In genomic region chr12:133130808-133131128, GRCh38 we compare ENCODE assay signal across 8 cellular contexts. TPM values are rescaled to one million over a fixed set of nuclear protein-coding genes. Genes with fewer than 3 reads are reported as not detected.
DNase-seq lines count a peak whose midpoint lies in the region; ATAC-seq and TF ChIP-seq lines count a peak whose summit lies in the region.

No MANE protein-coding gene starts in this region.

- peaks cover 49% of the 10 kb centered on the region for H3K36me3 Mint-ChIP-seq in activated T-cell treated with anti-CD3 and anti-CD28 coated beads, Interleukin-2, amount 50 U/mL, for 4 hours (ENCODE audit: insufficient read depth)

- H3K4me3 Mint-ChIP-seq in activated T-cell treated with anti-CD3 and anti-CD28 coated beads, Interleukin-2, amount 50 U/mL, for 4 hours = peak overlapping the region; percentile 93

- H3K27me3 Mint-ChIP-seq in activated T-cell treated with anti-CD3 and anti-CD28 coated beads, Interleukin-2, amount 50 U/mL, for 4 hours (ENCODE audit: low read depth) = no peaks in the 10 kb centered on the region

- DNase-seq in activated T-cell treated with anti-CD3 and anti-CD28 coated beads, Interleukin-2, amount 50 U/mL, for 4 hours = no peak
- DNase-seq in activated T-cell treated with anti-CD3 and anti-CD28 coated beads for 4 hours (no peak), NB4 (ENCODE audit: low read depth) (no peak), mesenteric fat pad (ENCODE audit: low spot score) (no peak)
- peak; percentile 46 for DNase-seq in stimulated activated CD4-positive, alpha-beta T cell treated with anti-CD3 and anti-CD28 coated beads, Interleukin-1b, Interleukin-23, amount 100 ng/mL, for 48 hours

- H3K9me3 ChIP-seq in iPS-18c (ENCODE audit: control insufficient read depth, insufficient read depth, low read length) = peaks cover 14% of the 10 kb centered on the region

- TF ChIP-seq POLR2A in NB4 (IDR thresholded peaks at IDR 0.05; ENCODE audit: extremely low read depth, insufficient read length) = no peak

- TF ChIP-seq CTCF in NB4 (IDR thresholded peaks at IDR 0.05; ENCODE audit: low read depth, low read length) = no peak

- peak overlapping the region; percentile 81 for H3K4me3 ChIP-seq in NB4 (ENCODE audit: low read depth, low read length)
- H3K4me3 ChIP-seq in iPS-18c (ENCODE audit: insufficient read depth, low read depth, low read length) = peak overlapping the region; percentile 95

- H3K27ac ChIP-seq in angular gyrus (ENCODE audit: low read depth, low read length) = peak overlapping the region; percentile 92

- peaks cover 21% of the 10 kb centered on the region for H3K4me1 Mint-ChIP-seq in activated T-cell treated with anti-CD3 and anti-CD28 coated beads, Interleukin-2, amount 50 U/mL, for 4 hours (ENCODE audit: low read depth)

- H3K9me3 Mint-ChIP-seq in activated T-cell treated with anti-CD3 and anti-CD28 coated beads, Interleukin-2, amount 50 U/mL, for 4 hours = peaks cover 31% of the 10 kb centered on the region

- peak; percentile 2 to 7 for ATAC-seq in activated T-cell treated with anti-CD3 and anti-CD28 coated beads, Interleukin-2, amount 50 U/mL, for 4 hours
- ATAC-seq in HG02885 (IDR thresholded peaks at IDR 0.05; ENCODE audit: poor library complexity, unreplicated experiment) = no peak

RNA-seq across cellular contexts. Expression of gene ZNF10, which starts 0.3 kb away (rescaled TPM):
- total RNA-seq in activated T-cell treated with anti-CD3 and anti-CD28 coated beads, Interleukin-2, amount 50 U/mL, for 4 hours = 1 to 10 TPM; 2.4 to 3.5 (median 2.6) TPM
- total RNA-seq in mesenteric fat pad = 7.4 TPM

RNA-seq across cellular contexts. Expression of gene ZNF891, which starts 0.7 kb away (rescaled TPM):
- 1 to 10 TPM; 1.4 to 1.6 (median 1.6) TPM for total RNA-seq in activated T-cell treated with anti-CD3 and anti-CD28 coated beads, Interleukin-2, amount 50 U/mL, for 4 hours
- total RNA-seq in mesenteric fat pad = 1.8 TPM

RNA-seq across cellular contexts. Expression of gene ZNF140, which starts 50.0 kb away (rescaled TPM):
- total RNA-seq in activated T-cell treated with anti-CD3 and anti-CD28 coated beads, Interleukin-2, amount 50 U/mL, for 4 hours = 10 to 100 TPM; 10.4 to 15.0 (median 13.4) TPM
- total RNA-seq in mesenteric fat pad = 9.1 TPM

RNA-seq across cellular contexts. Expression of gene ZNF268, which starts 50.5 kb away (rescaled TPM):
- total RNA-seq in activated T-cell treated with anti-CD3 and anti-CD28 coated beads, Interleukin-2, amount 50 U/mL, for 4 hours = 10 to 100 TPM; 17.7 to 19.8 (median 18.0) TPM
- total RNA-seq in mesenteric fat pad = 10.8 TPM
